Comparison of ENCODE assay signal across 1 cellular context in the genomic region with DNA sequence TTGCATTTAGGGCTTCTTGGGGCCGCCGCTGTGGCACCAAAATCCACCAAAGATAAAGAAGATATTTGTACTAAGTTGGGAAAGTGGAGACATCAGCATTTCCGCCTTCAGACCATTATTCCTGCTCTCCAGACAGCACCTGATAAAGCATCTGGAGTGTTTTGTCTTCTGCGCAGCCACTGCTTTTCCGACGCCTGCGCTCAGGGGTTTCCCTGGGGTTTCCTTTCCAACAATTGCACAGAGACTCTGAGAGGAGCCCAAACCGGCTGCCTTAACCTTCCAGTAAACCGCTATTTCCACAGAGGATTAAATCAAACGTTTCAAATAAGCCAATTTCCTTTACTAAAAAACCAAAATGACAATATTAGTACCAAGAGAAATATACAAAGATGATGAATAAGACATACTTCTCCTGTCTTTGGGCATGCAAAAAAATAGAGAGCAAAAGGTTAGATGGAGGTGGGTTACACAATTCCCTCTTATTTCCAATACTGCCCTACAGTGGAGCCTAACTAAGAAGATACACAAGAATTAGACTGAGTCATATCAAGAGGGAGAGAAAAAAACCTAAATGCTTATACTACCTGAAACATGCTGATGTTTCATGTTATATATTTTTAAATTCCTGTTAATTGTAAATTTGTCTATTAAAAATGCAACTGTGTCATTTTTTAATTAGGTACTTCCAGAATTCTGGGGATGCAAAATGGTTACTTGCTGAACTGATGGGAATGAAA.
TF ChIP-seq lines count a peak whose summit lies in the region.

No MANE protein-coding gene starts in this region.

TF ChIP-seq in WTC11, 78 proteins besides CTCF, POLR2A, EP300 and RAD21 (continued from another document):
- TF ChIP-seq NFE2L1 (CRISPR knock-in tag; IDR thresholded peaks at IDR 0.05) = no peak
- TF ChIP-seq, protein P1, sequence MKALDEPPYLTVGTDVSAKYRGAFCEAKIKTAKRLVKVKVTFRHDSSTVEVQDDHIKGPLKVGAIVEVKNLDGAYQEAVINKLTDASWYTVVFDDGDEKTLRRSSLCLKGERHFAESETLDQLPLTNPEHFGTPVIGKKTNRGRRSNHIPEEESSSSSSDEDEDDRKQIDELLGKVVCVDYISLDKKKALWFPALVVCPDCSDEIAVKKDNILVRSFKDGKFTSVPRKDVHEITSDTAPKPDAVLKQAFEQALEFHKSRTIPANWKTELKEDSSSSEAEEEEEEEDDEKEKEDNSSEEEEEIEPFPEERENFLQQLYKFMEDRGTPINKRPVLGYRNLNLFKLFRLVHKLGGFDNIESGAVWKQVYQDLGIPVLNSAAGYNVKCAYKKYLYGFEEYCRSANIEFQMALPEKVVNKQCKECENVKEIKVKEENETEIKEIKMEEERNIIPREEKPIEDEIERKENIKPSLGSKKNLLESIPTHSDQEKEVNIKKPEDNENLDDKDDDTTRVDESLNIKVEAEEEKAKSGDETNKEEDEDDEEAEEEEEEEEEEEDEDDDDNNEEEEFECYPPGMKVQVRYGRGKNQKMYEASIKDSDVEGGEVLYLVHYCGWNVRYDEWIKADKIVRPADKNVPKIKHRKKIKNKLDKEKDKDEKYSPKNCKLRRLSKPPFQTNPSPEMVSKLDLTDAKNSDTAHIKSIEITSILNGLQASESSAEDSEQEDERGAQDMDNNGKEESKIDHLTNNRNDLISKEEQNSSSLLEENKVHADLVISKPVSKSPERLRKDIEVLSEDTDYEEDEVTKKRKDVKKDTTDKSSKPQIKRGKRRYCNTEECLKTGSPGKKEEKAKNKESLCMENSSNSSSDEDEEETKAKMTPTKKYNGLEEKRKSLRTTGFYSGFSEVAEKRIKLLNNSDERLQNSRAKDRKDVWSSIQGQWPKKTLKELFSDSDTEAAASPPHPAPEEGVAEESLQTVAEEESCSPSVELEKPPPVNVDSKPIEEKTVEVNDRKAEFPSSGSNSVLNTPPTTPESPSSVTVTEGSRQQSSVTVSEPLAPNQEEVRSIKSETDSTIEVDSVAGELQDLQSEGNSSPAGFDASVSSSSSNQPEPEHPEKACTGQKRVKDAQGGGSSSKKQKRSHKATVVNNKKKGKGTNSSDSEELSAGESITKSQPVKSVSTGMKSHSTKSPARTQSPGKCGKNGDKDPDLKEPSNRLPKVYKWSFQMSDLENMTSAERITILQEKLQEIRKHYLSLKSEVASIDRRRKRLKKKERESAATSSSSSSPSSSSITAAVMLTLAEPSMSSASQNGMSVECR (CRISPR knock-in tag; IDR thresholded peaks at IDR 0.05; ENCODE audit: borderline replicate concordance) = no peak
- TF ChIP-seq ETV6 (CRISPR knock-in tag; IDR thresholded peaks at IDR 0.05) = no peak
- TF ChIP-seq, protein P2, sequence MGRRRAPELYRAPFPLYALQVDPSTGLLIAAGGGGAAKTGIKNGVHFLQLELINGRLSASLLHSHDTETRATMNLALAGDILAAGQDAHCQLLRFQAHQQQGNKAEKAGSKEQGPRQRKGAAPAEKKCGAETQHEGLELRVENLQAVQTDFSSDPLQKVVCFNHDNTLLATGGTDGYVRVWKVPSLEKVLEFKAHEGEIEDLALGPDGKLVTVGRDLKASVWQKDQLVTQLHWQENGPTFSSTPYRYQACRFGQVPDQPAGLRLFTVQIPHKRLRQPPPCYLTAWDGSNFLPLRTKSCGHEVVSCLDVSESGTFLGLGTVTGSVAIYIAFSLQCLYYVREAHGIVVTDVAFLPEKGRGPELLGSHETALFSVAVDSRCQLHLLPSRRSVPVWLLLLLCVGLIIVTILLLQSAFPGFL (CRISPR knock-in tag; IDR thresholded peaks at IDR 0.05; ENCODE audit: borderline replicate concordance) = no peak
- no peak for TF ChIP-seq ZNF317 (CRISPR knock-in tag; IDR thresholded peaks at IDR 0.05; ENCODE audit: borderline replicate concordance, low read depth)
- no peak for TF ChIP-seq AR (CRISPR knock-in tag; IDR thresholded peaks at IDR 0.05)
- TF ChIP-seq, protein P3, sequence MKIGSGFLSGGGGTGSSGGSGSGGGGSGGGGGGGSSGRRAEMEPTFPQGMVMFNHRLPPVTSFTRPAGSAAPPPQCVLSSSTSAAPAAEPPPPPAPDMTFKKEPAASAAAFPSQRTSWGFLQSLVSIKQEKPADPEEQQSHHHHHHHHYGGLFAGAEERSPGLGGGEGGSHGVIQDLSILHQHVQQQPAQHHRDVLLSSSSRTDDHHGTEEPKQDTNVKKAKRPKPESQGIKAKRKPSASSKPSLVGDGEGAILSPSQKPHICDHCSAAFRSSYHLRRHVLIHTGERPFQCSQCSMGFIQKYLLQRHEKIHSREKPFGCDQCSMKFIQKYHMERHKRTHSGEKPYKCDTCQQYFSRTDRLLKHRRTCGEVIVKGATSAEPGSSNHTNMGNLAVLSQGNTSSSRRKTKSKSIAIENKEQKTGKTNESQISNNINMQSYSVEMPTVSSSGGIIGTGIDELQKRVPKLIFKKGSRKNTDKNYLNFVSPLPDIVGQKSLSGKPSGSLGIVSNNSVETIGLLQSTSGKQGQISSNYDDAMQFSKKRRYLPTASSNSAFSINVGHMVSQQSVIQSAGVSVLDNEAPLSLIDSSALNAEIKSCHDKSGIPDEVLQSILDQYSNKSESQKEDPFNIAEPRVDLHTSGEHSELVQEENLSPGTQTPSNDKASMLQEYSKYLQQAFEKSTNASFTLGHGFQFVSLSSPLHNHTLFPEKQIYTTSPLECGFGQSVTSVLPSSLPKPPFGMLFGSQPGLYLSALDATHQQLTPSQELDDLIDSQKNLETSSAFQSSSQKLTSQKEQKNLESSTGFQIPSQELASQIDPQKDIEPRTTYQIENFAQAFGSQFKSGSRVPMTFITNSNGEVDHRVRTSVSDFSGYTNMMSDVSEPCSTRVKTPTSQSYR (CRISPR knock-in tag; IDR thresholded peaks at IDR 0.05) = no peak
- no peak for TF ChIP-seq MLX (CRISPR knock-in tag; IDR thresholded peaks at IDR 0.05)
- TF ChIP-seq ZNF121 (CRISPR knock-in tag; IDR thresholded peaks at IDR 0.05) = no peak
- no peak for TF ChIP-seq SMAD3 (CRISPR knock-in tag; IDR thresholded peaks at IDR 0.05; ENCODE audit: borderline replicate concordance)
- no peak for TF ChIP-seq MYBL2 (CRISPR knock-in tag; IDR thresholded peaks at IDR 0.05)
